ENCODE assay signal across 15 cellular contexts in genomic region chr2:37333256-37333655, GRCh38. TPM values are rescaled to one million over a fixed set of nuclear protein-coding genes. Genes with fewer than 3 reads are reported as not detected.
DNase-seq lines count a peak whose midpoint lies in the region; ATAC-seq and TF ChIP-seq lines count a peak whose summit lies in the region.
"Had no signal": no experiment of that assay in that cellular context is flagged by ENCODE, and none has a peak within 500 bp of the region (broad histone marks: within the 10 kb centered on the region; RNA-seq: fewer than 3 reads in every experiment).

No MANE protein-coding gene starts in this region.

- CTCF ChIA-PET in OCI-LY7 (lab: Charles Lee; ENCODE audit: unreplicated experiment): no interaction called here

- H3K4me3 Mint-ChIP-seq in memory B cell: no peak overlapping the region
- H3K4me3 Mint-ChIP-seq: CD4-positive, alpha-beta T cell; GM23338 had no signal

- peaks cover 93% of the 10 kb centered on the region for H3K79me2 ChIP-seq in KMS-11 (ENCODE audit: insufficient read depth, low read depth)
- H3K79me2 ChIP-seq in OCI-LY7 (ENCODE audit: insufficient read depth, low read depth, low read length): peaks cover 16% of the 10 kb centered on the region; the same call in 1 of the 2 replicates

- H3K4me1 Mint-ChIP-seq in memory B cell: peaks cover 7% of the 10 kb centered on the region

- intact Hi-C loops in OCI-LY7 (cut with micrococcal nuclease; ENCODE audit: unreplicated experiment): no loop called here
- intact Hi-C loops in cardiac septum (cut with DNase I): no loop called here

- H3K9me2 ChIP-seq in OCI-LY7 (ENCODE audit: insufficient read depth, low read length): no peaks in the 10 kb centered on the region

- no peaks in the 10 kb centered on the region for H3K27me3 ChIP-seq in KMS-11 (ENCODE audit: insufficient read depth, low read depth)

- POLR2A ChIA-PET in OCI-LY7 (lab: Charles Lee): interaction anchor here (0.6 to 1.0 kb wide), 3 partner anchors 11 to 350 kb away, joined by 3 to 5 read pairs (median 4); no protein-coding TSS in a partner anchor

- no peak for DNase-seq in OCI-LY7 (ENCODE audit: low spot score)
- DNase-seq in memory B cell (ENCODE audit: low spot score in 2 of 2): no peak
- no peak for DNase-seq in cardiac septum (ENCODE audit: low spot score)
- no peak for DNase-seq in NOMO-1 treated with DMSO at 0.1 percent for 48 hours (lab: John Stamatoyannopoulos, UW; ENCODE audit: unreplicated experiment)
- DNase-seq: ACHN; AML-193; Caco-2; CD4-positive, alpha-beta T cell; GDM1; HCEC 1CT had no signal

- BruUV-seq in OCI-LY7 (replicated peaks; lab: Mats Ljungman, UMichigan): no TSS peak

- H2AFZ ChIP-seq in KMS-11 (ENCODE audit: low read depth) (no peak overlapping the region), OCI-LY7 (ENCODE audit: low read length) (no peak overlapping the region)
- H2AFZ ChIP-seq: GM23338 had no signal

- no peaks in the 10 kb centered on the region for H3K9me3 Mint-ChIP-seq in memory B cell
- H3K9me3 Mint-ChIP-seq: CD4-positive, alpha-beta T cell; GM23338 had no signal

- peak overlapping the region; percentile 6; the same call in 1 of the 2 replicates for H3K9ac ChIP-seq in KMS-11

- H3K4me3 ChIP-seq in KMS-11 (IDR thresholded peaks at IDR 0.05; ENCODE audit: insufficient read depth, low read depth, low read length) (peak overlapping the region; percentile 49), OCI-LY7 (ENCODE audit: low read depth, low read length, poor library complexity, severe bottlenecking) (peak overlapping the region; percentile 0)
- H3K4me3 ChIP-seq: GM23338 had no signal

- H3K36me3 ChIP-seq in KMS-11 (ENCODE audit: insufficient read depth): no peaks in the 10 kb centered on the region
- no peaks in the 10 kb centered on the region for H3K36me3 ChIP-seq in OCI-LY7 (ENCODE audit: insufficient read depth, low read length)

- TF ChIP-seq CTCF in KMS-11 (conservative IDR thresholded peaks at IDR 0.05; ENCODE audit: low read depth, low read length): no peak
- TF ChIP-seq CTCF in OCI-LY7 (conservative IDR thresholded peaks at IDR 0.05; ENCODE audit: low read length): no peak

- H3K27ac ChIP-seq in KMS-11: peak overlapping the region; percentile 52; the same call in 1 of the 2 replicates
- peak overlapping the region; percentile 4 for H3K27ac ChIP-seq in OCI-LY7 (ENCODE audit: low read depth, low read length, poor library complexity, severe bottlenecking)
- H3K27ac ChIP-seq: C4-2B had no signal

- H3K4me1 ChIP-seq in KMS-11 (ENCODE audit: low read depth, poor library complexity, severe bottlenecking): peaks cover 50% of the 10 kb centered on the region
- peaks cover 64% of the 10 kb centered on the region for H3K4me1 ChIP-seq in OCI-LY7 (ENCODE audit: insufficient read depth, low read length, poor library complexity, severe bottlenecking)
- H3K4me1 ChIP-seq: Caco-2 had no signal

- ATAC-seq in memory B cell (ENCODE audit: low read depth) (peak; percentile 70), GM21576 (IDR thresholded peaks at IDR 0.05; ENCODE audit: unreplicated experiment) (no peak), GM18867 (IDR thresholded peaks at IDR 0.05; ENCODE audit: unreplicated experiment) (no peak)
- ATAC-seq: GM23338 had no signal

- H3K4me2 ChIP-seq in KMS-11 (peak overlapping the region; percentile 62), OCI-LY7 (ENCODE audit: low read length) (peak overlapping the region; percentile 52)
- H3K4me2 ChIP-seq: GM23338 had no signal

- H3K27ac Mint-ChIP-seq in memory B cell: peak overlapping the region; percentile 6
- H3K27ac Mint-ChIP-seq: CD4-positive, alpha-beta T cell; GM23338 had no signal

- H3K9me3 ChIP-seq in OCI-LY7 (ENCODE audit: low read length): no peaks in the 10 kb centered on the region
- H3K9me3 ChIP-seq: Caco-2 had no signal

- H3K36me3 Mint-ChIP-seq in memory B cell: no peaks in the 10 kb centered on the region

- H4K20me1 ChIP-seq in KMS-11 (ENCODE audit: insufficient read depth) (no peaks in the 10 kb centered on the region), OCI-LY7 (ENCODE audit: insufficient read depth, low read length) (no peaks in the 10 kb centered on the region)

- no peaks in the 10 kb centered on the region for H3K27me3 Mint-ChIP-seq in memory B cell
- H3K27me3 Mint-ChIP-seq: CD4-positive, alpha-beta T cell had no signal

RNA-seq across cellular contexts. Expression of gene PRKD3, which starts 8.6 kb away (rescaled TPM):
- total RNA-seq in OCI-LY7 (2014; rRNA removed; shearing (Covaris generic)): 63.2 and 74.3 TPM in 2 replicates
- 174 and 185 TPM in 2 replicates for total RNA-seq in OCI-LY7 (2022)
- 13.5 TPM for total RNA-seq in cardiac septum

RNA-seq across cellular contexts. Expression of gene QPCT, which starts 11.2 kb away (rescaled TPM):
- 3.5 and 8.2 TPM in 2 replicates for total RNA-seq in OCI-LY7 (2014; rRNA removed; shearing (Covaris generic))
- total RNA-seq in OCI-LY7 (2022): 42.9 and 52.6 TPM in 2 replicates
- 5.2 TPM for total RNA-seq in cardiac septum
